ENCODE assay signal across 31 cellular contexts in the genomic region with DNA sequence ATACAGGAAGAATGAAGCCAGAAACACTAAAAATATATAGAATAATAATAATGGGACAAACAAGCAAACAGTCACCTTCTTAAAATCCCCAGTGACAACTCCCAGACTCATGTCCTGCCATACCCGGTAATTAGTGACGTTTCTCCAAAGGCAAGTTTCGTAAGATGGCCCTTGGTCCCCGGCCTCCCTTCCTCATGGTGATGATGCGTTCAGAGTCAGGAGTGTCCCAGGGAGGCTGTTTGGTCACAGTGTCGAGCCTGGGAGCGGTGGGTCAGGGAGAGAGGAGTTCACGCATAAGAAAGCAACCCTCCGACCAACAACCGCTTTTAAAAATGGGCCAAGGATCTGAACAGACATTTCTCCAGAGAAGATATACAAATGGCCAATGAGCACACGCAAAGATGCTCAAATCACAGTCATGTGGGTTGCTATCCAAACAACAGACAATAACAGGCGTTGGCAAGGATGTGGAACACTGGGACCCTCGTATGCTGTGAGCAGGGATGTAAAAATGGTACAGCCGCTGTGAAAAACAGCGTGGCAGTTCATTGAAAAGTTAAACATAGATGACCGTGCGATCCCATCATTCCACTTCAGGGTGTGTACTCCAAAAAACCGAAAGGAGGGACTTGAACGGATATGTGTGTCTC. TPM values are rescaled to one million over a fixed set of nuclear protein-coding genes. Genes with fewer than 3 reads are reported as not detected.
DNase-seq lines count a peak whose midpoint lies in the region; ATAC-seq, FAIRE-seq and TF ChIP-seq lines count a peak whose summit lies in the region.
"Had no signal": no experiment of that assay in that cellular context is flagged by ENCODE, and none has a peak within 500 bp of the region (broad histone marks: within the 10 kb centered on the region; RNA-seq: fewer than 3 reads in every experiment).

No MANE protein-coding gene starts in this region.

- H3K9ac ChIP-seq in mesenchymal stem cell (ENCODE audit: low read length), result no peak overlapping the region
- H3K9ac ChIP-seq: KMS-11 had no signal

- no peaks in the 10 kb centered on the region for H3K4me1 Mint-ChIP-seq in chondrocyte (ENCODE audit: low read depth)
- H3K4me1 Mint-ChIP-seq: activated B cell treated with CpG ODN at 0.5 μM for 24 hours; activated naive CD8-positive, alpha-beta T cell treated with anti-CD3 and anti-CD28 coated beads, Interleukin-2, amount 10 ng/mL, durations not matched to agents 7 days and 5 days had no signal

- H2BK15ac ChIP-seq in mesenchymal stem cell (ENCODE audit: low read depth, poor library complexity, severe bottlenecking), result peak overlapping the region; percentile 50

- H3K14ac ChIP-seq in mesenchymal stem cell (ENCODE audit: low read length in 2 of 2), result no peak overlapping the region

- WGBS in heart right ventricle, 2 donors, result 73 to 75% methylated on average over 19 of the region's 19 CpGs
- WGBS in mesenchymal stem cell, result 81% methylated on average over 19 of the region's 19 CpGs

- peaks cover 0 to 3% (median 0%) of the 10 kb centered on the region in 9 donors for H3K4me1 ChIP-seq in heart right ventricle
- no peaks in the 10 kb centered on the region for H3K4me1 ChIP-seq in mesenchymal stem cell (ENCODE audit: control insufficient read depth, insufficient read depth, low read depth, low read length)
- H3K4me1 ChIP-seq: ascending aorta, right atrium auricular region, SJCRH30 had no signal

- H3K4ac ChIP-seq in mesenchymal stem cell (ENCODE audit: low read depth in 1 of 2, low read length in 2 of 2), result no peak overlapping the region

- H3K27ac Mint-ChIP-seq in chondrocyte (ENCODE audit: unreplicated experiment), result no peak overlapping the region
- H3K27ac Mint-ChIP-seq: activated B cell treated with CpG ODN at 0.5 μM for 24 hours; activated naive CD8-positive, alpha-beta T cell treated with anti-CD3 and anti-CD28 coated beads, Interleukin-2, amount 10 ng/mL, durations not matched to agents 7 days and 5 days; activated T-cell treated with anti-CD3 and anti-CD28 coated beads, Interleukin-2, amount 50 U/mL, for 24 hours; stimulated activated naive CD8-positive, alpha-beta T cell treated with anti-CD3 and anti-CD28 coated beads, Interleukin-15, Interleukin-2, amounts not matched to agents 100 ng/mL and 50 ng/mL, for 24 hours had no signal

- H3K36me3 Mint-ChIP-seq in chondrocyte (ENCODE audit: low read depth), result no peaks in the 10 kb centered on the region
- H3K36me3 Mint-ChIP-seq: activated naive CD8-positive, alpha-beta T cell treated with anti-CD3 and anti-CD28 coated beads, Interleukin-2, amount 10 ng/mL, durations not matched to agents 7 days and 5 days had no signal

- intact Hi-C loops in left ventricle myocardium superior (cut with micrococcal nuclease) (no loop called here), heart right ventricle (cut with DNase I) (no loop called here)

- no peaks in the 10 kb centered on the region for H3K9me3 Mint-ChIP-seq in chondrocyte (ENCODE audit: low read depth)
- H3K9me3 Mint-ChIP-seq: activated B cell treated with CpG ODN at 0.5 μM for 24 hours; activated naive CD8-positive, alpha-beta T cell treated with anti-CD3 and anti-CD28 coated beads, Interleukin-2, amount 10 ng/mL, durations not matched to agents 7 days and 5 days; activated T-cell treated with anti-CD3 and anti-CD28 coated beads, Interleukin-2, amount 50 U/mL, for 24 hours; neural crest cell; stimulated activated naive CD8-positive, alpha-beta T cell treated with anti-CD3 and anti-CD28 coated beads, Interleukin-15, Interleukin-2, amounts not matched to agents 100 ng/mL and 50 ng/mL, for 24 hours had no signal

- no peak overlapping the region for H2BK12ac ChIP-seq in mesenchymal stem cell (ENCODE audit: low read length in 2 of 2)

- DNase-seq in left ventricle myocardium superior (peak; percentile 6), heart right ventricle (no peak), chondrocyte (ENCODE audit: low spot score) (peak; percentile 58), mesenchymal stem cell (peak; percentile 67), urothelium cell line (ENCODE audit: low spot score) (no peak), DMS79 (lab: John Stamatoyannopoulos, UW) (no peak)
- no peak for DNase-seq in effector CD8-positive, alpha-beta T cell (lab: John Stamatoyannopoulos, UW)
- DNase-seq: activated B cell treated with CpG ODN at 0.5 μM for 24 hours; activated CD4-positive, alpha-beta T cell treated with anti-CD3 and anti-CD28 coated beads, Interleukin-2, amount 50 U/mL, for 1 hour; activated gamma-delta T cell; activated naive CD8-positive, alpha-beta T cell treated with anti-CD3 and anti-CD28 coated beads, Interleukin-2, amount 10 ng/mL, durations not matched to agents 7 days and 5 days; activated T-cell treated with anti-CD3 and anti-CD28 coated beads, Interleukin-2, amount 50 U/mL, for 24 hours; cortex of kidney; hypothalamus; left colon; MG63; NCI-H226; NCI-H526 treated with DMSO at 0.1 percent for 48 hours; SJCRH30; stimulated activated CD4-positive, alpha-beta T cell treated with anti-CD3 and anti-CD28 coated beads, Interleukin-1b, Interleukin-23, amount 100 ng/mL, for 48 hours; T-helper 9 cell had no signal

- H3K27ac ChIP-seq in heart right ventricle (no peak overlapping the region), mesenchymal stem cell (ENCODE audit: low read length, poor library complexity, severe bottlenecking) (no peak overlapping the region)
- H3K27ac ChIP-seq: ascending aorta, cardiac muscle cell, KMS-11, right atrium auricular region, SJCRH30, thoracic aorta had no signal

- TF ChIP-seq CTCF in heart right ventricle (IDR thresholded peaks at IDR 0.05) (no peak), chondrocyte (IDR thresholded peaks at IDR 0.05) (no peak)

- H2AK5ac ChIP-seq in mesenchymal stem cell (ENCODE audit: low read length, severe bottlenecking), result no peak overlapping the region

- H3K27me3 ChIP-seq in heart right ventricle (peaks cover 0 to 55% (median 16%) of the 10 kb centered on the region in 7 donors), mesenchymal stem cell (ENCODE audit: control insufficient read depth in 1 of 2, insufficient read depth in 1 of 2, low read length in 2 of 2) (peaks cover 33 to 44% of the 10 kb centered on the region in 2 experiments)
- H3K27me3 ChIP-seq: ascending aorta, cardiac muscle cell, MG63, right atrium auricular region, SJCRH30 had no signal

- H4K91ac ChIP-seq in mesenchymal stem cell (ENCODE audit: low read length), result no peak overlapping the region

- no peak overlapping the region for H2BK120ac ChIP-seq in mesenchymal stem cell (ENCODE audit: low read depth, low read length)

- H3K4me2 ChIP-seq in mesenchymal stem cell (ENCODE audit: low read length, poor library complexity, severe bottlenecking), result no peak overlapping the region
- H3K4me2 ChIP-seq: KMS-11 had no signal

- H3K36me3 ChIP-seq in heart right ventricle (no peaks in the 10 kb centered on the region), mesenchymal stem cell (ENCODE audit: control insufficient read depth in 1 of 2, insufficient read depth in 2 of 2, low read depth in 1 of 2, low read length in 2 of 2) (no peaks in the 10 kb centered on the region)
- H3K36me3 ChIP-seq: ascending aorta, cardiac muscle cell, MG63, right atrium auricular region, SJCRH30, thoracic aorta had no signal

- peak overlapping the region; percentile 64 for H4K8ac ChIP-seq in mesenchymal stem cell (ENCODE audit: low read length)

- peak; percentile 9 for FAIRE-seq in urothelium cell line (lab: Jason Lieb, UNC)
- FAIRE-seq: A204.1 had no signal

- no peak overlapping the region for H2BK5ac ChIP-seq in mesenchymal stem cell (ENCODE audit: low read depth, low read length, poor library complexity, severe bottlenecking)

- H3K9me3 ChIP-seq in heart right ventricle, result no peaks in the 10 kb centered on the region
- H3K9me3 ChIP-seq in mesenchymal stem cell (ENCODE audit: control insufficient read depth, low read length), result no peaks in the 10 kb centered on the region
- H3K9me3 ChIP-seq: ascending aorta, MG63, right atrium auricular region, SJCRH30, thoracic aorta had no signal

- peaks cover 29% of the 10 kb centered on the region for H3K27me3 Mint-ChIP-seq in chondrocyte (ENCODE audit: low read depth)

- no peak overlapping the region for H3K4me3 Mint-ChIP-seq in chondrocyte (ENCODE audit: unreplicated experiment)
- H3K4me3 Mint-ChIP-seq: activated B cell treated with CpG ODN at 0.5 μM for 24 hours; activated naive CD8-positive, alpha-beta T cell treated with anti-CD3 and anti-CD28 coated beads, Interleukin-2, amount 10 ng/mL, durations not matched to agents 7 days and 5 days; activated T-cell treated with anti-CD3 and anti-CD28 coated beads, Interleukin-2, amount 50 U/mL, for 24 hours; neural crest cell; stimulated activated naive CD8-positive, alpha-beta T cell treated with anti-CD3 and anti-CD28 coated beads, Interleukin-15, Interleukin-2, amounts not matched to agents 100 ng/mL and 50 ng/mL, for 24 hours had no signal

- H3K79me1 ChIP-seq in mesenchymal stem cell (replicated peaks; ENCODE audit: low read length, poor library complexity, severe bottlenecking), result no peaks in the 10 kb centered on the region

- peak overlapping the region in 1 of 2 experiments; percentile 49 for H3K18ac ChIP-seq in mesenchymal stem cell (ENCODE audit: low read depth in 1 of 2, low read length in 2 of 2)

- ATAC-seq in left ventricle myocardium superior (no peak), heart right ventricle (no peak), HG03342 (IDR thresholded peaks at IDR 0.05; ENCODE audit: unreplicated experiment) (no peak)

- no peak overlapping the region for H2AFZ ChIP-seq in mesenchymal stem cell (ENCODE audit: low read depth, low read length)

- no peak overlapping the region for H3K23ac ChIP-seq in mesenchymal stem cell (ENCODE audit: low read length in 2 of 2)

- H3K4me3 ChIP-seq in heart right ventricle (no peak overlapping the region), mesenchymal stem cell (ENCODE audit: insufficient read depth in 1 of 2, low read depth in 1 of 2, low read length in 2 of 2) (no peak overlapping the region)
- H3K4me3 ChIP-seq: ascending aorta, cardiac muscle cell, MG63, right atrium auricular region, SJCRH30, thoracic aorta had no signal

RNA-seq across cellular contexts. Expression of a gene that starts 6.5 kb away (rescaled TPM):
- 0.42 TPM for total RNA-seq in left ventricle myocardium superior
- total RNA-seq in heart right ventricle, result under 1 TPM in 9 of 10 donors, not detected in 1; 0.05 to 0.81 (median 0.41) TPM
- under 1 TPM; 0.07 to 0.10 TPM for polyA plus RNA-seq in heart right ventricle
- total RNA-seq in chondrocyte, result 0.18 to 1.7 TPM (median 0.22 TPM) in 3 replicates
- 0.55 TPM for polyA plus RNA-seq in mesenchymal stem cell (2013, experiment 1 of 2)
- polyA plus RNA-seq in mesenchymal stem cell (2013, experiment 2 of 2), result 0.56 TPM
- total RNA-seq: activated B cell treated with CpG ODN at 0.5 μM for 24 hours; activated naive CD8-positive, alpha-beta T cell treated with anti-CD3 and anti-CD28 coated beads, Interleukin-2, amount 10 ng/mL, durations not matched to agents 7 days and 5 days; ascending aorta; neural crest cell had no signal
- polyA plus RNA-seq: cardiac muscle cell had no signal

RNA-seq across cellular contexts. Expression of a gene that starts 23.0 kb away (rescaled TPM):
- total RNA-seq in left ventricle myocardium superior, result not detected
- total RNA-seq in heart right ventricle, result under 1 TPM in 6 of 10 donors, not detected in 4; 0.09 to 0.21 (median 0.15) TPM
- under 1 TPM in 1 of 2 donors, not detected in 1; 0.01 TPM for polyA plus RNA-seq in heart right ventricle
- total RNA-seq in chondrocyte, result 0.28 TPM in 1 of 3 replicates, not detected in the others
- polyA plus RNA-seq in mesenchymal stem cell (2013, experiment 1 of 2), result 0.03 TPM
- polyA plus RNA-seq in mesenchymal stem cell (2013, experiment 2 of 2), result 0.03 TPM
- total RNA-seq: left colon, neural crest cell, SJCRH30 had no signal
- polyA plus RNA-seq: cardiac muscle cell had no signal

RNA-seq across cellular contexts. Expression of a gene that starts 24.9 kb away (rescaled TPM):
- total RNA-seq in left ventricle myocardium superior, result 0.40 TPM
- 1 to 10 TPM in 9 of 10 donors, under 1 TPM in 1; 0.87 to 4.5 (median 1.6) TPM for total RNA-seq in heart right ventricle
- polyA plus RNA-seq in heart right ventricle, result under 1 TPM; 0.12 to 0.51 TPM
- total RNA-seq in chondrocyte, result not detected in 3 replicates
- polyA plus RNA-seq in mesenchymal stem cell (2013, experiment 1 of 2), result not detected
- polyA plus RNA-seq in mesenchymal stem cell (2013, experiment 2 of 2), result not detected
- total RNA-seq: activated B cell treated with CpG ODN at 0.5 μM for 24 hours; activated naive CD8-positive, alpha-beta T cell treated with anti-CD3 and anti-CD28 coated beads, Interleukin-2, amount 10 ng/mL, durations not matched to agents 7 days and 5 days; ascending aorta; fibroblast of lung; left colon; neural crest cell; right atrium auricular region; SJCRH30; thoracic aorta had no signal
- polyA plus RNA-seq: fibroblast of lung had no signal

Comparison
In these comparisons a context has a peak if more than half of its experiments do, and no peak if none do; other contexts are left out.
1. DNase-seq: peak in left ventricle myocardium superior (single experiment), chondrocyte (single experiment) and mesenchymal stem cell (single experiment); none in heart right ventricle (0 of 2), urothelium cell line (single experiment), effector CD8-positive, alpha-beta T cell (single experiment) and DMS79 (single experiment).